ENCODE assay signal across 17 cellular contexts in genomic region chr4:3419836-3420605, GRCh38. TPM values are rescaled to one million over a fixed set of nuclear protein-coding genes. Genes with fewer than 3 reads are reported as not detected.
DNase-seq lines count a peak whose midpoint lies in the region; ATAC-seq and TF ChIP-seq lines count a peak whose summit lies in the region.
"Had no signal": no experiment of that assay in that cellular context is flagged by ENCODE, and none has a peak within 500 bp of the region (broad histone marks: within the 10 kb centered on the region; RNA-seq: fewer than 3 reads in every experiment).

No MANE protein-coding gene starts in this region.

- intact Hi-C loops in left ventricle myocardium inferior (cut with micrococcal nuclease): no loop called here
- intact Hi-C loops in psoas muscle (cut with DNase I): loop anchor here in 1 of 2 donors (5.0 kb wide), 1 partner anchor 47 kb away; no protein-coding TSS in a partner anchor
- intact Hi-C loops in activated T-helper 1 cell treated with anti-CD3 and anti-CD28 coated beads, Interleukin-12 subunit alpha, Interleukin-12 subunit beta, Interleukin-2, Interleukin-4 antibody, amounts not matched to agents 30 ng/mL and 10 ng/mL and 1 ng/mL, durations not matched to agents 14 hours and 24 hours and 36 hours (cut with micrococcal nuclease): no loop called here

- TF ChIP-seq CTCF in BE2C (IDR thresholded peaks at IDR 0.05; ENCODE audit: low read depth, low read length) (no peak), RWPE2 (IDR thresholded peaks at IDR 0.05; ENCODE audit: poor library complexity, severe bottlenecking) (no peak), left ventricle myocardium inferior (IDR thresholded peaks at IDR 0.05; ENCODE audit: borderline replicate concordance) (no peak), psoas muscle (IDR thresholded peaks at IDR 0.05) (no peak), brain microvascular endothelial cell (IDR thresholded peaks at IDR 0.05; ENCODE audit: low read depth, low read length, missing control alignments) (no peak)

- no peaks in the 10 kb centered on the region for H3K9me3 Mint-ChIP-seq in activated T-helper 1 cell treated with anti-CD3 and anti-CD28 coated beads, Interleukin-12 subunit alpha, Interleukin-12 subunit beta, Interleukin-2, Interleukin-4 antibody, amounts not matched to agents 30 ng/mL and 10 ng/mL and 1 ng/mL, durations not matched to agents 14 hours and 24 hours and 36 hours

- H3K27ac Mint-ChIP-seq in activated T-helper 1 cell treated with anti-CD3 and anti-CD28 coated beads, Interleukin-12 subunit alpha, Interleukin-12 subunit beta, Interleukin-2, Interleukin-4 antibody, amounts not matched to agents 30 ng/mL and 10 ng/mL and 1 ng/mL, durations not matched to agents 14 hours and 24 hours and 36 hours: no peak overlapping the region

- DNase-seq in BE2C: peak; percentile 2
- peak; percentile 28 for DNase-seq in RWPE2 (ENCODE audit: low spot score)
- peak; percentile 4 for DNase-seq in left ventricle myocardium inferior
- DNase-seq in psoas muscle: peak; percentile 1 to 26
- no peak for DNase-seq in HK-2 (ENCODE audit: unreplicated experiment)
- DNase-seq in brain microvascular endothelial cell: no peak
- no peak for DNase-seq in activated T-helper 1 cell treated with anti-CD3 and anti-CD28 coated beads, Interleukin-12 subunit alpha, Interleukin-12 subunit beta, Interleukin-2, Interleukin-4 antibody, amounts not matched to agents 30 ng/mL and 10 ng/mL and 1 ng/mL, durations not matched to agents 14 hours and 24 hours and 36 hours (ENCODE audit: low spot score)
- DNase-seq: C1 segment of cervical spinal cord, NCI-H1417, NCI-H187 treated with DMSO at 0.1 percent for 48 hours, NCI-H2227 treated with DMSO at 0.1 percent for 48 hours, NCI-H510A treated with DMSO at 0.1 percent for 48 hours, PC-3 had no signal

- ATAC-seq in RWPE2 (ENCODE audit: low read depth) (no peak), psoas muscle (no peak), HG03108 (IDR thresholded peaks at IDR 0.05; ENCODE audit: unreplicated experiment) (no peak)
- ATAC-seq: PC-3 had no signal

- H3K27ac ChIP-seq in RWPE2 (ENCODE audit: poor library complexity, severe bottlenecking): no peak overlapping the region
- H3K27ac ChIP-seq in left ventricle myocardium inferior (replicated peaks): no peak overlapping the region
- no peak overlapping the region for H3K27ac ChIP-seq in psoas muscle
- H3K27ac ChIP-seq in brain microvascular endothelial cell: no peak overlapping the region
- H3K27ac ChIP-seq: KMS-11 had no signal

- no peaks in the 10 kb centered on the region for H3K27me3 Mint-ChIP-seq in activated T-helper 1 cell treated with anti-CD3 and anti-CD28 coated beads, Interleukin-12 subunit alpha, Interleukin-12 subunit beta, Interleukin-2, Interleukin-4 antibody, amounts not matched to agents 30 ng/mL and 10 ng/mL and 1 ng/mL, durations not matched to agents 14 hours and 24 hours and 36 hours (ENCODE audit: insufficient read depth)

- 84 to 90% (median 88%) methylated on average over 15 of the region's 15 CpGs for WGBS in psoas muscle, 3 donors

- H3K36me3 ChIP-seq in BE2C (no peaks in the 10 kb centered on the region), RWPE2 (ENCODE audit: low read depth) (peaks cover 46% of the 10 kb centered on the region), left ventricle myocardium inferior (peaks cover 63% of the 10 kb centered on the region), psoas muscle (ENCODE audit: insufficient read depth in 1 of 2, low read depth in 1 of 2) (peaks cover 0 to 68% of the 10 kb centered on the region in 2 donors), brain microvascular endothelial cell (replicated peaks) (peaks cover 3% of the 10 kb centered on the region)

- in situ Hi-C loops in brain microvascular endothelial cell (cut with HindIII; ENCODE audit: low pct_ligation_motif_present, low sequenced_read_pairs): no loop called here

- no peaks in the 10 kb centered on the region for H3K27me3 ChIP-seq in BE2C
- H3K27me3 ChIP-seq in RWPE2 (ENCODE audit: insufficient read depth, poor library complexity, severe bottlenecking): no peaks in the 10 kb centered on the region
- no peaks in the 10 kb centered on the region for H3K27me3 ChIP-seq in left ventricle myocardium inferior (ENCODE audit: low read depth)
- H3K27me3 ChIP-seq in psoas muscle (ENCODE audit: insufficient read depth in 3 of 3, low read length in 2 of 3): no peaks in the 10 kb centered on the region
- no peaks in the 10 kb centered on the region for H3K27me3 ChIP-seq in brain microvascular endothelial cell (replicated peaks)

- no peaks in the 10 kb centered on the region for H3K36me3 Mint-ChIP-seq in activated T-helper 1 cell treated with anti-CD3 and anti-CD28 coated beads, Interleukin-12 subunit alpha, Interleukin-12 subunit beta, Interleukin-2, Interleukin-4 antibody, amounts not matched to agents 30 ng/mL and 10 ng/mL and 1 ng/mL, durations not matched to agents 14 hours and 24 hours and 36 hours (ENCODE audit: low read depth)

- H3K4me1 ChIP-seq in BE2C (no peaks in the 10 kb centered on the region), RWPE2 (ENCODE audit: insufficient read depth, poor library complexity, severe bottlenecking) (no peaks in the 10 kb centered on the region), left ventricle myocardium inferior (no peaks in the 10 kb centered on the region), psoas muscle (no peaks in the 10 kb centered on the region)

- no peak overlapping the region for H3K4me3 Mint-ChIP-seq in activated T-helper 1 cell treated with anti-CD3 and anti-CD28 coated beads, Interleukin-12 subunit alpha, Interleukin-12 subunit beta, Interleukin-2, Interleukin-4 antibody, amounts not matched to agents 30 ng/mL and 10 ng/mL and 1 ng/mL, durations not matched to agents 14 hours and 24 hours and 36 hours

- no peaks in the 10 kb centered on the region for H3K4me1 Mint-ChIP-seq in activated T-helper 1 cell treated with anti-CD3 and anti-CD28 coated beads, Interleukin-12 subunit alpha, Interleukin-12 subunit beta, Interleukin-2, Interleukin-4 antibody, amounts not matched to agents 30 ng/mL and 10 ng/mL and 1 ng/mL, durations not matched to agents 14 hours and 24 hours and 36 hours (ENCODE audit: low read depth)

- no peak overlapping the region for H3K4me3 ChIP-seq in BE2C (ENCODE audit: low read depth, low read length)
- H3K4me3 ChIP-seq in RWPE2 (ENCODE audit: severe bottlenecking): no peak overlapping the region
- no peak overlapping the region for H3K4me3 ChIP-seq in left ventricle myocardium inferior
- H3K4me3 ChIP-seq in psoas muscle: no peak overlapping the region
- no peak overlapping the region for H3K4me3 ChIP-seq in brain microvascular endothelial cell (ENCODE audit: low read depth, low read length)

- no peaks in the 10 kb centered on the region for H3K9me3 ChIP-seq in BE2C
- H3K9me3 ChIP-seq in RWPE2 (ENCODE audit: severe bottlenecking): no peaks in the 10 kb centered on the region
- no peaks in the 10 kb centered on the region for H3K9me3 ChIP-seq in left ventricle myocardium inferior (replicated peaks)
- H3K9me3 ChIP-seq in psoas muscle: no peaks in the 10 kb centered on the region

RNA-seq across cellular contexts. Expression of gene HGFAC, which starts 21.7 kb away (rescaled TPM):
- not detected for polyA plus RNA-seq in BE2C (2012; ENCODE audit: insufficient read depth, insufficient read length, low read depth)
- total RNA-seq in left ventricle myocardium inferior: 0.80 TPM
- total RNA-seq in psoas muscle: 1 to 10 TPM in 1 of 4 donors, under 1 TPM in 2, not detected in 1; 0.32 to 1.2 (median 0.46) TPM
- polyA plus RNA-seq in psoas muscle: under 1 TPM; 0.09 to 0.63 (median 0.26) TPM
- not detected in 2 replicates for total RNA-seq in activated T-helper 1 cell treated with anti-CD3 and anti-CD28 coated beads, Interleukin-12 subunit alpha, Interleukin-12 subunit beta, Interleukin-2, Interleukin-4 antibody, amounts not matched to agents 30 ng/mL and 10 ng/mL and 1 ng/mL, durations not matched to agents 14 hours and 24 hours and 36 hours
- total RNA-seq: HT-29, SK-MEL-5 had no signal

RNA-seq across cellular contexts. Expression of gene DOK7, which starts 43.1 kb away (rescaled TPM):
- 0.83 TPM for polyA plus RNA-seq in BE2C (2012; ENCODE audit: insufficient read depth, insufficient read length, low read depth)
- 46.7 TPM for total RNA-seq in left ventricle myocardium inferior
- 10 to 100 TPM in 3 of 4 donors, 1 to 10 TPM in 1; 3.4 to 48.6 (median 34.5) TPM for total RNA-seq in psoas muscle
- polyA plus RNA-seq in psoas muscle: 10 to 100 TPM; 11.7 to 26.3 (median 17.3) TPM
- total RNA-seq in activated T-helper 1 cell treated with anti-CD3 and anti-CD28 coated beads, Interleukin-12 subunit alpha, Interleukin-12 subunit beta, Interleukin-2, Interleukin-4 antibody, amounts not matched to agents 30 ng/mL and 10 ng/mL and 1 ng/mL, durations not matched to agents 14 hours and 24 hours and 36 hours: not detected in 2 replicates
- total RNA-seq: SK-MEL-5 had no signal

Comparison
In these comparisons a context has a peak if more than half of its experiments do, and no peak if none do; other contexts are left out.
1. DNase-seq: peak in BE2C (single experiment), RWPE2 (single experiment), left ventricle myocardium inferior (single experiment) and psoas muscle (2 of 2); none in HK-2 (single experiment), brain microvascular endothelial cell (single experiment) and activated T-helper 1 cell treated with anti-CD3 and anti-CD28 coated beads, Interleukin-12 subunit alpha, Interleukin-12 subunit beta, Interleukin-2, Interleukin-4 antibody, amounts not matched to agents 30 ng/mL and 10 ng/mL and 1 ng/mL, durations not matched to agents 14 hours and 24 hours and 36 hours (single experiment).